19 cellular contexts compared by ENCODE assay signal in genomic region chr6:30960907-30961673, GRCh38. TPM values are rescaled to one million over a fixed set of nuclear protein-coding genes. Genes with fewer than 3 reads are reported as not detected.
DNase-seq lines count a peak whose midpoint lies in the region; ATAC-seq and TF ChIP-seq lines count a peak whose summit lies in the region.
"Had no signal": no experiment of that assay in that cellular context is flagged by ENCODE, and none has a peak within 500 bp of the region (broad histone marks: within the 10 kb centered on the region; RNA-seq: fewer than 3 reads in every experiment).

No MANE protein-coding gene starts in this region.

- DNase-seq in AG10803 (ENCODE audit: low read depth) (peak; percentile 64), NCI-H2227 treated with DMSO at 0.1 percent for 48 hours (lab: John Stamatoyannopoulos, UW) (peak; percentile 14), epithelial cell of esophagus (ENCODE audit: low read depth) (peak; percentile 9), lower lobe of right lung (no peak), NCI-H1105 (lab: John Stamatoyannopoulos, UW) (no peak), C1 segment of cervical spinal cord (lab: John Stamatoyannopoulos, UW) (no peak)
- DNase-seq in activated naive CD8-positive, alpha-beta T cell treated with anti-CD3 and anti-CD28 coated beads, Interleukin-2, amount 50 U/mL, for 24 hours = no peak
- no peak for DNase-seq in stimulated activated CD4-positive, alpha-beta T cell treated with anti-CD3 and anti-CD28 coated beads, Interleukin-2, amount 100 ng/mL, for 24 hours
- DNase-seq: activated CD4-positive, alpha-beta T cell treated with anti-CD3 and anti-CD28 coated beads for 36 hours; activated naive CD4-positive, alpha-beta T cell treated with anti-CD3 and anti-CD28 coated beads for 36 hours; BE2C; foreskin keratinocyte; NCI-H2029; occipital lobe; stimulated activated CD4-positive, alpha-beta T cell treated with anti-CD3 and anti-CD28 coated beads, Interleukin-2, amount 100 ng/mL, for 48 hours had no signal

- no peaks in the 10 kb centered on the region for H3K9me3 ChIP-seq in lower lobe of right lung
- H3K9me3 ChIP-seq: BE2C, suprapubic skin had no signal

- H3K27ac ChIP-seq in lower lobe of right lung = no peak overlapping the region
- H3K27ac ChIP-seq: foreskin keratinocyte, suprapubic skin had no signal

- TF ChIP-seq CTCF in AG10803 (conservative IDR thresholded peaks at IDR 0.05; ENCODE audit: low read length) = no peak
- no peak for TF ChIP-seq CTCF in epithelial cell of esophagus (IDR thresholded peaks at IDR 0.05; ENCODE audit: insufficient read depth, low read depth, low read length, missing control alignments)
- no peak for TF ChIP-seq CTCF in lower lobe of right lung (IDR thresholded peaks at IDR 0.05)

- no peaks in the 10 kb centered on the region for H3K9me3 Mint-ChIP-seq in activated naive CD8-positive, alpha-beta T cell treated with anti-CD3 and anti-CD28 coated beads, Interleukin-2, amount 50 U/mL, for 24 hours
- H3K9me3 Mint-ChIP-seq: activated naive CD4-positive, alpha-beta T cell treated with anti-CD3 and anti-CD28 coated beads for 36 hours had no signal

- H3K4me3 ChIP-seq in AG10803 (ENCODE audit: low read length) (no peak overlapping the region), epithelial cell of esophagus (ENCODE audit: low read length) (no peak overlapping the region), lower lobe of right lung (no peak overlapping the region)
- H3K4me3 ChIP-seq: suprapubic skin had no signal

- intact Hi-C loops in lower lobe of right lung (cut with DNase I) = no loop called here

- peaks cover 36% of the 10 kb centered on the region for H3K27me3 Mint-ChIP-seq in activated naive CD8-positive, alpha-beta T cell treated with anti-CD3 and anti-CD28 coated beads, Interleukin-2, amount 50 U/mL, for 24 hours

- H3K36me3 Mint-ChIP-seq in activated naive CD8-positive, alpha-beta T cell treated with anti-CD3 and anti-CD28 coated beads, Interleukin-2, amount 50 U/mL, for 24 hours (ENCODE audit: low read depth) = no peaks in the 10 kb centered on the region

- peaks cover 21% of the 10 kb centered on the region for H3K4me1 ChIP-seq in lower lobe of right lung
- H3K4me1 ChIP-seq: BE2C had no signal

- peaks cover 11% of the 10 kb centered on the region for H3K4me1 Mint-ChIP-seq in activated naive CD8-positive, alpha-beta T cell treated with anti-CD3 and anti-CD28 coated beads, Interleukin-2, amount 50 U/mL, for 24 hours
- H3K4me1 Mint-ChIP-seq: activated CD4-positive, alpha-beta T cell treated with anti-CD3 and anti-CD28 coated beads for 36 hours had no signal

- no peaks in the 10 kb centered on the region for H3K36me3 ChIP-seq in lower lobe of right lung
- H3K36me3 ChIP-seq: BE2C, suprapubic skin had no signal

- H3K27me3 ChIP-seq in lower lobe of right lung (ENCODE audit: low read depth) = no peaks in the 10 kb centered on the region
- H3K27me3 ChIP-seq: suprapubic skin had no signal

- no peak overlapping the region for H3K4me3 Mint-ChIP-seq in activated naive CD8-positive, alpha-beta T cell treated with anti-CD3 and anti-CD28 coated beads, Interleukin-2, amount 50 U/mL, for 24 hours
- H3K4me3 Mint-ChIP-seq: activated CD4-positive, alpha-beta T cell treated with anti-CD3 and anti-CD28 coated beads for 36 hours; activated naive CD4-positive, alpha-beta T cell treated with anti-CD3 and anti-CD28 coated beads for 36 hours had no signal

- peak; percentile 80 to 90 for ATAC-seq in lower lobe of right lung
- no peak for ATAC-seq in activated naive CD8-positive, alpha-beta T cell treated with anti-CD3 and anti-CD28 coated beads, Interleukin-2, amount 50 U/mL, for 24 hours
- ATAC-seq: activated CD4-positive, alpha-beta T cell treated with anti-CD3 and anti-CD28 coated beads for 36 hours; foreskin keratinocyte; Panc1 had no signal

- H3K27ac Mint-ChIP-seq in activated naive CD8-positive, alpha-beta T cell treated with anti-CD3 and anti-CD28 coated beads, Interleukin-2, amount 50 U/mL, for 24 hours = no peak overlapping the region
- H3K27ac Mint-ChIP-seq: activated CD4-positive, alpha-beta T cell treated with anti-CD3 and anti-CD28 coated beads for 36 hours; activated naive CD4-positive, alpha-beta T cell treated with anti-CD3 and anti-CD28 coated beads for 36 hours had no signal

RNA-seq across cellular contexts. Expression of gene MUCL3, which starts 20.3 kb away (rescaled TPM):
- 5.3 TPM for total RNA-seq in lower lobe of right lung
- total RNA-seq: activated CD4-positive, alpha-beta T cell treated with anti-CD3 and anti-CD28 coated beads for 36 hours; activated naive CD4-positive, alpha-beta T cell treated with anti-CD3 and anti-CD28 coated beads for 36 hours; foreskin keratinocyte; MCF 10A; occipital lobe; suprapubic skin had no signal

RNA-seq across cellular contexts. Expression of gene MUC21, which starts 22.4 kb away (rescaled TPM):
- 3.8 TPM for total RNA-seq in lower lobe of right lung
- total RNA-seq: activated CD4-positive, alpha-beta T cell treated with anti-CD3 and anti-CD28 coated beads for 36 hours; activated naive CD4-positive, alpha-beta T cell treated with anti-CD3 and anti-CD28 coated beads for 36 hours; foreskin keratinocyte; MCF 10A; occipital lobe had no signal

RNA-seq across cellular contexts. Expression of gene SFTA2, which starts 29.1 kb away (rescaled TPM):
- total RNA-seq in lower lobe of right lung = 351 TPM
- total RNA-seq: activated CD4-positive, alpha-beta T cell treated with anti-CD3 and anti-CD28 coated beads for 36 hours; activated naive CD4-positive, alpha-beta T cell treated with anti-CD3 and anti-CD28 coated beads for 36 hours; bronchial epithelial cell; foreskin keratinocyte; MCF 10A; occipital lobe; suprapubic skin had no signal

RNA-seq across cellular contexts. Expression of gene VARS2, which starts 47.1 kb away (rescaled TPM):
- 33.0 TPM for total RNA-seq in lower lobe of right lung

RNA-seq across cellular contexts. Expression of gene MUC22, which starts 49.2 kb away (rescaled TPM):
- total RNA-seq in lower lobe of right lung = not detected
- total RNA-seq: activated CD4-positive, alpha-beta T cell treated with anti-CD3 and anti-CD28 coated beads for 36 hours; activated naive CD4-positive, alpha-beta T cell treated with anti-CD3 and anti-CD28 coated beads for 36 hours; foreskin keratinocyte; MCF 10A; occipital lobe had no signal

Comparison
In these comparisons a context has a peak if more than half of its experiments do, and no peak if none do; other contexts are left out.
1. DNase-seq: peak in AG10803 (single experiment), NCI-H2227 treated with DMSO at 0.1 percent for 48 hours (single experiment) and epithelial cell of esophagus (single experiment); none in lower lobe of right lung (single experiment), activated naive CD8-positive, alpha-beta T cell treated with anti-CD3 and anti-CD28 coated beads, Interleukin-2, amount 50 U/mL, for 24 hours (single experiment), NCI-H1105 (single experiment), C1 segment of cervical spinal cord (0 of 14) and stimulated activated CD4-positive, alpha-beta T cell treated with anti-CD3 and anti-CD28 coated beads, Interleukin-2, amount 100 ng/mL, for 24 hours (0 of 2).